In genomic region chr17:17849863-17850373, GRCh38 we compare ENCODE assay signal across 1 cellular context.
A peak's percentile ranks its signal among the peaks of the same experiment; 100 is the strongest.
TF ChIP-seq lines count a peak whose summit lies in the region.

No MANE protein-coding gene starts in this region.

TF ChIP-seq in K562, 482 proteins besides CTCF, POLR2A, EP300 and RAD21 (continued from another document and continues in another):
- TF ChIP-seq CHD7 (IDR thresholded peaks at IDR 0.05; ENCODE audit: low read depth, low read length) (no peak), ZC3H11A (IDR thresholded peaks at IDR 0.05; ENCODE audit: low read depth, low read length) (no peak), MBD2 (IDR thresholded peaks at IDR 0.05; ENCODE audit: borderline replicate concordance, low read depth) (no peak), ZNF766 (CRISPR knock-in tag; conservative IDR thresholded peaks at IDR 0.05) (peak; percentile 80), KDM2B (CRISPR knock-in tag; IDR thresholded peaks at IDR 0.05) (no peak), SAP30 (IDR thresholded peaks at IDR 0.05; ENCODE audit: borderline replicate concordance, insufficient read depth, low read depth, low read length, poor library complexity, severe bottlenecking) (no peak), NRF1 (conservative IDR thresholded peaks at IDR 0.05 in 1 of 2, IDR thresholded peaks at IDR 0.05 in 1 of 2) (no peak), U2AF2 (optimal IDR thresholded peaks at IDR 0.05; ENCODE audit: low read depth, low read length) (no peak), HOXB6 (CRISPR knock-in tag; IDR thresholded peaks at IDR 0.05; ENCODE audit: borderline replicate concordance) (no peak), STAT6 (CRISPR knock-in tag; IDR thresholded peaks at IDR 0.05) (no peak), MEF2A (IDR thresholded peaks at IDR 0.05; ENCODE audit: control insufficient read depth, low read depth, low read length) (no peak), ATF7 (IDR thresholded peaks at IDR 0.05) (peak; percentile 44; the same call in 1 of the 2 replicates), HMGN3 (IDR thresholded peaks at IDR 0.05; ENCODE audit: borderline replicate concordance, extremely low read depth, insufficient read length, low read depth, low read length) (no peak), ZBTB11 (CRISPR knock-in tag; IDR thresholded peaks at IDR 0.05) (peak in 1 of 3 experiments; percentile 63; a peak in 2 of 6 replicates), ZNF408 (CRISPR knock-in tag; IDR thresholded peaks at IDR 0.05; ENCODE audit: low read depth) (no peak), THRAP3 (IDR thresholded peaks at IDR 0.05; ENCODE audit: borderline replicate concordance) (no peak), ZNF217 (CRISPR knock-in tag; IDR thresholded peaks at IDR 0.05) (no peak), TOE1 (IDR thresholded peaks at IDR 0.05; ENCODE audit: borderline replicate concordance) (no peak), TOE1 (CRISPR knock-in tag; IDR thresholded peaks at IDR 0.05; ENCODE audit: borderline replicate concordance, low read depth) (no peak), FOXK1 (CRISPR knock-in tag; IDR thresholded peaks at IDR 0.05; ENCODE audit: borderline replicate concordance) (no peak), ZKSCAN8 (CRISPR knock-in tag; IDR thresholded peaks at IDR 0.05) (0 out of 2 replicates have a peak, but pooled peaks have one; percentile 64), SMAD2 (IDR thresholded peaks at IDR 0.05; ENCODE audit: low read depth, low read length) (no peak), ZSCAN29 (IDR thresholded peaks at IDR 0.05) (no peak), NR3C1 (CRISPR knock-in tag; IDR thresholded peaks at IDR 0.05) (no peak), CEBPB (tag; IDR thresholded peaks at IDR 0.05) (no peak), FIP1L1 (IDR thresholded peaks at IDR 0.05; ENCODE audit: low read depth, low read length, poor library complexity, severe bottlenecking) (no peak), ZNF444 (CRISPR knock-in tag; IDR thresholded peaks at IDR 0.05) (no peak), DEAF1 (CRISPR knock-in tag; IDR thresholded peaks at IDR 0.05) (0 out of 2 replicates have a peak, but pooled peaks have one; percentile 21), PHB2 (IDR thresholded peaks at IDR 0.05; ENCODE audit: low read depth) (no peak), TFE3 (CRISPR knock-in tag; IDR thresholded peaks at IDR 0.05) (no peak; the same call in 1 of the 2 replicates), HDGF (IDR thresholded peaks at IDR 0.05) (no peak), RUNX1 (IDR thresholded peaks at IDR 0.05; ENCODE audit: low read depth) (no peak), TAF15 (IDR thresholded peaks at IDR 0.05; ENCODE audit: low read depth, low read length) (no peak), SMARCA4 (IDR thresholded peaks at IDR 0.05) (peak; percentile 58; the same call in 1 of the 2 replicates), ZNF445 (CRISPR knock-in tag; IDR thresholded peaks at IDR 0.05; ENCODE audit: low read depth) (no peak), FOXP4 (CRISPR knock-in tag; IDR thresholded peaks at IDR 0.05; ENCODE audit: borderline replicate concordance) (no peak), HMG20B (CRISPR knock-in tag; IDR thresholded peaks at IDR 0.05) (no peak), TRIM28 (IDR thresholded peaks at IDR 0.05) (no peak), ZNF436 (CRISPR knock-in tag; IDR thresholded peaks at IDR 0.05) (no peak), ZFPM2 (CRISPR knock-in tag; IDR thresholded peaks at IDR 0.05) (no peak), NFXL1 (CRISPR knock-in tag; IDR thresholded peaks at IDR 0.05) (no peak)
